ENCODE assay signal across 8 cellular contexts in the genomic region with DNA sequence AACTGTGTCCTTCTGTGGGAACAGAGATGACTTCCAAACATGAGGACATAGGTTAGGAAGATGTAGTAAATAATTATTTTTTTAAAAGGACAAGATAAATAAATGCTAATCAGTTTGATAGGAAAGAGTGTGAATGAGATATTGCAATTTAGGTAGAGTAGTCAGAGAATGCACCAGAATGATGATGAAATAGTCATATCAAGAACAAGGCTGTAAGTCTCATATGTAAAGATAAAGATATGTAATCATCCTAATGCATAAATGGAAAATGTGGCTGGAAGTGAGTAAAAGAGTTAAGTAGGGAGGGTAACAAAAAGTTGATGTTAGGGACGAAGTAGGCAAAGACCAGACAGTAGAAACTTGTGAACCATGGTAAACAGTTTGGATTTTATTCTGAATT.
"Had no signal": no experiment of that assay in that cellular context is flagged by ENCODE, and none has a peak within 500 bp of the region (broad histone marks: within the 10 kb centered on the region; RNA-seq: fewer than 3 reads in every experiment).

No MANE protein-coding gene starts in this region.

- FAIRE-seq: H1, H54 had no signal

- H3K27ac ChIP-seq: HL-60 had no signal

- DNase-seq: H9, HFFc6, KG1 had no signal

- H3K4me2 ChIP-seq: GM23338 had no signal

- H2AFZ ChIP-seq: GM23338 had no signal

- ATAC-seq: GM23338, HCT116 had no signal

- H3K4me3 ChIP-seq: GM23338 had no signal
